Comparison of ENCODE assay signal across 2 cellular contexts in genomic region chr2:233108611-233109490, GRCh38.
TF ChIP-seq lines count a peak whose summit lies in the region.

No MANE protein-coding gene starts in this region.

TF ChIP-seq in SK-N-SH treated with all-trans-retinoic acid at 6 μM for 48 hours, 23 proteins besides CTCF, POLR2A, EP300 and RAD21 (continued from another document):
- TF ChIP-seq CREB5 (CRISPR knock-in tag; IDR thresholded peaks at IDR 0.05; ENCODE audit: low read depth) (no peak), ARNTL (CRISPR knock-in tag; IDR thresholded peaks at IDR 0.05; ENCODE audit: borderline replicate concordance, low read depth) (no peak), ZNF70 (CRISPR knock-in tag; IDR thresholded peaks at IDR 0.05) (no peak), ISL1 (CRISPR knock-in tag; IDR thresholded peaks at IDR 0.05) (no peak), PPARA (CRISPR knock-in tag; IDR thresholded peaks at IDR 0.05; ENCODE audit: borderline replicate concordance) (no peak), ZFP3 (CRISPR knock-in tag; IDR thresholded peaks at IDR 0.05) (no peak), TSHZ2 (CRISPR knock-in tag; IDR thresholded peaks at IDR 0.05) (no peak), TOX (CRISPR knock-in tag; IDR thresholded peaks at IDR 0.05; ENCODE audit: borderline replicate concordance) (no peak)

TF ChIP-seq in SK-N-SH, 30 proteins besides CTCF, POLR2A, EP300 and RAD21 (continued from another document):
- TF ChIP-seq REST (IDR thresholded peaks at IDR 0.05; ENCODE audit: low read depth, low read length) (no peak), FOSL2 (IDR thresholded peaks at IDR 0.05; ENCODE audit: borderline replicate concordance, low read depth) (no peak), EZH2phosphoT487 (IDR thresholded peaks at IDR 0.05; ENCODE audit: borderline replicate concordance, low read depth) (no peak), TAF1 (IDR thresholded peaks at IDR 0.05; ENCODE audit: borderline replicate concordance, low read depth, low read length) (no peak), NRF1 (IDR thresholded peaks at IDR 0.05; ENCODE audit: low read depth, low read length) (no peak), FOXM1 (IDR thresholded peaks at IDR 0.05; ENCODE audit: low read depth) (no peak), SIN3A (IDR thresholded peaks at IDR 0.05; ENCODE audit: borderline replicate concordance, low read depth, low read length) (no peak), POLR2AphosphoS5 (IDR thresholded peaks at IDR 0.05; ENCODE audit: low read depth, low read length) (no peak), RFX5 (IDR thresholded peaks at IDR 0.05; ENCODE audit: low read length) (no peak), FOXJ3 (CRISPR knock-in tag; IDR thresholded peaks at IDR 0.05) (no peak), ELF1 (IDR thresholded peaks at IDR 0.05) (no peak)
